In the genomic region with DNA sequence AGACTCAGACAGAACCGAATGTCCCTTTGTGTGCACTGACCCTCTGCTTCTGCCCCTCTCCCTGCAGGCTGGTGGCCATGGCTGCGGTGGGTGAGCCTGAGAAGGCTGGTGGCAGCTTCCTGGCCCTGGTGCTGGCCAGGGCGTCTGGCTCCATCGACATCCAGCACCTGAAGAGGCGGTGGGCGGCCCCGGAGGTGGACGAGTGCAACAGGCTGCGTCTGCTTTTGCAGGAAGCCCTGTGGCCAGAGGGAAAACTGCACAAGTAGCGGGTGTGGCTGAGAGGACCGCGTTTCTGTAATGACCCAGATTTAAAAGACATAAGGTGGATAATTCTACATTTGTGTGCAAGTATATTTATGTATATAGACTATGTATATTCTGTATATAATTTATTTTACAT, we compare ENCODE assay signal across 19 cellular contexts.
"Had no signal": no experiment of that assay in that cellular context is flagged by ENCODE, and none has a peak within 500 bp of the region (broad histone marks: within the 10 kb centered on the region; RNA-seq: fewer than 3 reads in every experiment).

No MANE protein-coding gene starts in this region.

- H3K4me3 ChIP-seq: tibial artery, uterus had no signal

- H3K27me3 ChIP-seq: tibial artery, uterus had no signal

- H3K4me1 ChIP-seq: tibial artery, uterus had no signal

- ATAC-seq: activated T-cell treated with anti-CD3 and anti-CD28 coated beads, Interleukin-2, amount 50 U/mL, for 72 hours; left lobe of liver had no signal

- H3K27ac ChIP-seq: tibial artery, uterus had no signal

- H3K27me3 Mint-ChIP-seq: dendritic cell treated with granulocyte-macrophage colony-stimulating factor and Interleukin-4, amounts not matched to agents 40 ng/mL and 50 ng/mL, for 4 days had no signal

- H3K36me3 ChIP-seq: uterus had no signal

- H3K27ac Mint-ChIP-seq: activated T-cell treated with anti-CD3 and anti-CD28 coated beads, Interleukin-2, amount 50 U/mL, for 72 hours; dendritic cell treated with granulocyte-macrophage colony-stimulating factor and Interleukin-4, amounts not matched to agents 40 ng/mL and 50 ng/mL, for 4 days; nephron progenitor cell; T-helper 1 cell treated with Interleukin-12 subunit alpha and Interleukin-12 subunit beta and Interleukin-4 antibody, amounts not matched to agents 30 μg/mL and 1 μg/mL, for 36 hours had no signal

- FAIRE-seq: keratinocyte had no signal

- H3K4me3 Mint-ChIP-seq: activated T-cell treated with anti-CD3 and anti-CD28 coated beads, Interleukin-2, amount 50 U/mL, for 72 hours; dendritic cell treated with granulocyte-macrophage colony-stimulating factor and Interleukin-4, amounts not matched to agents 40 ng/mL and 50 ng/mL, for 4 days; nephron progenitor cell; T-helper 1 cell treated with Interleukin-12 subunit alpha and Interleukin-12 subunit beta and Interleukin-4 antibody, amounts not matched to agents 30 μg/mL and 1 μg/mL, for 36 hours had no signal

- DNase-seq: activated CD4-positive, alpha-beta T cell treated with anti-CD3 and anti-CD28 coated beads, Interleukin-2, amount 50 U/mL, for 1 hour; activated CD4-positive, CD25-positive, alpha-beta regulatory T cell treated with anti-CD3 and anti-CD28 coated beads, Interleukin-2, amount 50 U/mL, for 72 hours; activated gamma-delta T cell treated with Interleukin-2 at 50 U/mL for 16 hours; activated T-cell treated with anti-CD3 and anti-CD28 coated beads, Interleukin-2, amount 50 U/mL, for 72 hours; aorta; cerebellar nuclear complex; effector memory CD4-positive, alpha-beta T cell; hippocampal formation; midbrain; nephron progenitor cell; retina; stimulated activated CD4-positive, alpha-beta T cell treated with anti-CD3 and anti-CD28 coated beads, Interleukin-2, amount 100 ng/mL, for 24 hours; stimulated activated naive CD4-positive, alpha-beta T cell treated with Interleukin-2 at 50 U/mL for 16 hours; tibial artery; uterus had no signal
